Comparison of ENCODE assay signal across 16 cellular contexts in the genomic region with DNA sequence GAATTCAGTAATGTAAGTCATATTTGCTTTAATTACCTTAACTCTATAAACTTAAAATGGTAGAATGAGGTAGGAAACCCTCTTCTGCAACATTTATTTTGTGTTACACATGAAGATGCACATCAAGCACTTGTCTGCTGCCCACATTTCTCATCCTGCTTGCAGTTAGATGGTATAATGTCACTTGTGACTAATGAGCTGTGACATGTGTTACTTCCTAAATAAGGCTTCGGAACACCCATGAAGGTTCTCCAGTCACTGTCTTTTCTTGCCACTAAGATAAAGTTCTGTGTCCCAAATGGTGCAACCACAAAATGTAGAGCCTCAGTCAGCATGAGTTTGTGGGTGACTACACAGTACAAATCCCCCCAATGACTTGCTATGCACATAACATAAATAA.
DNase-seq lines count a peak whose midpoint lies in the region; ATAC-seq, FAIRE-seq and TF ChIP-seq lines count a peak whose summit lies in the region.
"Had no signal": no experiment of that assay in that cellular context is flagged by ENCODE, and none has a peak within 500 bp of the region (broad histone marks: within the 10 kb centered on the region; RNA-seq: fewer than 3 reads in every experiment).

No MANE protein-coding gene starts in this region.

- H3K79me2 ChIP-seq in astrocyte (ENCODE audit: insufficient read depth, low read length): peaks cover 58% of the 10 kb centered on the region

- H3K4me3 ChIP-seq in A673 (ENCODE audit: low read depth, low read length, poor library complexity, severe bottlenecking): no peak overlapping the region
- no peak overlapping the region for H3K4me3 ChIP-seq in astrocyte (ENCODE audit: insufficient read depth, low read depth, low read length)
- H3K4me3 ChIP-seq: K562 had no signal

- no peaks in the 10 kb centered on the region for H3K9me3 ChIP-seq in A673 (ENCODE audit: low read depth, low read length, poor library complexity, severe bottlenecking)
- H3K9me3 ChIP-seq in astrocyte (ENCODE audit: insufficient read depth, low read depth, low read length): no peaks in the 10 kb centered on the region

- no peak overlapping the region for H3K27ac ChIP-seq in A673 (ENCODE audit: low read depth, low read length, poor library complexity, severe bottlenecking)
- H3K27ac ChIP-seq in astrocyte (ENCODE audit: low read depth, low read length): no peak overlapping the region
- H3K27ac ChIP-seq: C4-2B had no signal

- peaks cover 11% of the 10 kb centered on the region for H3K4me1 ChIP-seq in A673 (ENCODE audit: insufficient read depth, low read length, poor library complexity, severe bottlenecking)
- H3K4me1 ChIP-seq in astrocyte (ENCODE audit: insufficient read depth, low read length): peaks cover 7% of the 10 kb centered on the region

- H3K9me3 Mint-ChIP-seq in astrocyte (ENCODE audit: unreplicated experiment): no peaks in the 10 kb centered on the region
- H3K9me3 Mint-ChIP-seq in nephron progenitor cell: no peaks in the 10 kb centered on the region
- H3K9me3 Mint-ChIP-seq: CD4-positive, alpha-beta memory T cell had no signal

- DNase-seq in A673 (ENCODE audit: low spot score) (peak; percentile 25), Caki2 (ENCODE audit: low read depth) (peak; percentile 33), astrocyte (ENCODE audit: low read depth) (no peak), nephron progenitor cell (no peak), HEK293T (ENCODE audit: extremely low spot score) (no peak), DMS153 treated with DMSO at 0.1 percent for 48 hours (lab: John Stamatoyannopoulos, UW; ENCODE audit: unreplicated experiment) (no peak), NCI-H1105 treated with DMSO at 0.1 percent for 48 hours (lab: John Stamatoyannopoulos, UW) (no peak)
- DNase-seq: CD4-positive, alpha-beta memory T cell; GOT3; H9 had no signal

- H3K4me1 Mint-ChIP-seq in astrocyte (ENCODE audit: low read depth, unreplicated experiment) (peaks cover 20% of the 10 kb centered on the region), nephron progenitor cell (peaks cover 23% of the 10 kb centered on the region)
- H3K4me1 Mint-ChIP-seq: B cell; CD4-positive, alpha-beta memory T cell had no signal

- H3K27ac Mint-ChIP-seq in astrocyte (ENCODE audit: unreplicated experiment) (peak overlapping the region; percentile 16), nephron progenitor cell (peak overlapping the region; percentile 62)
- H3K27ac Mint-ChIP-seq: B cell had no signal

- no peak overlapping the region for H3K4me2 ChIP-seq in astrocyte (ENCODE audit: low read length)

- H3K27me3 ChIP-seq in A673 (replicated peaks; ENCODE audit: insufficient read depth, low read depth, low read length, poor library complexity) (no peaks in the 10 kb centered on the region), astrocyte (ENCODE audit: insufficient read depth, low read length) (no peaks in the 10 kb centered on the region)

- H2AFZ ChIP-seq in astrocyte (ENCODE audit: low read depth, low read length): no peak overlapping the region

- ATAC-seq in GM19324 (IDR thresholded peaks at IDR 0.05; ENCODE audit: low FRiP score, unreplicated experiment): no peak
- ATAC-seq: K562 had no signal

- CTCF ChIA-PET in A673 (lab: Charles Lee): no interaction called here
- CTCF ChIA-PET in HEK293T (lab: Yijun Ruan, JAX): no interaction called here

- BruUV-seq in A673 (replicated peaks; lab: Mats Ljungman, UMichigan): no TSS peak

- POLR2A ChIA-PET in A673 (lab: Charles Lee; ENCODE audit: low non-redundant PET): no interaction called here
- POLR2A ChIA-PET in HEK293T (lab: Yijun Ruan, JAX): no interaction called here

- in situ Hi-C loops in Caki2 (cut with HindIII; ENCODE audit: low pct_unique_long_range_greater_than_20kb, low sequenced_read_pairs): no loop called here

- no peaks in the 10 kb centered on the region for H3K27me3 Mint-ChIP-seq in astrocyte (ENCODE audit: low read depth, unreplicated experiment)
- no peaks in the 10 kb centered on the region for H3K27me3 Mint-ChIP-seq in nephron progenitor cell (ENCODE audit: low read depth, poor library complexity)
- H3K27me3 Mint-ChIP-seq: B cell; CD4-positive, alpha-beta memory T cell had no signal

- intact Hi-C loops in A673 (cut with micrococcal nuclease; ENCODE audit: unreplicated experiment): no loop called here

- FAIRE-seq in astrocyte (lab: Jason Lieb, UNC): no peak
- FAIRE-seq: GM18507, HTR-8/SVneo, K562 had no signal

- no peaks in the 10 kb centered on the region for H3K36me3 ChIP-seq in A673 (ENCODE audit: insufficient read depth, low read length, poor library complexity, severe bottlenecking)
- no peaks in the 10 kb centered on the region for H3K36me3 ChIP-seq in astrocyte (ENCODE audit: insufficient read depth, low read length)

- H3K9ac ChIP-seq in astrocyte (ENCODE audit: low read length): no peak overlapping the region

- H3K4me3 Mint-ChIP-seq in astrocyte (ENCODE audit: unreplicated experiment): no peak overlapping the region
- H3K4me3 Mint-ChIP-seq in nephron progenitor cell: no peak overlapping the region
- H3K4me3 Mint-ChIP-seq: B cell; CD4-positive, alpha-beta memory T cell; H9 had no signal

- H4K20me1 ChIP-seq in astrocyte (ENCODE audit: insufficient read depth, low read length): peaks cover 37% of the 10 kb centered on the region

- TF ChIP-seq CTCF in A673 (conservative IDR thresholded peaks at IDR 0.05; ENCODE audit: low read depth, low read length) (no peak), astrocyte (IDR thresholded peaks at IDR 0.05; ENCODE audit: insufficient read depth, low read depth, low read length) (no peak), nephron progenitor cell (IDR thresholded peaks at IDR 0.05) (no peak)

- H3K36me3 Mint-ChIP-seq in astrocyte (ENCODE audit: low read depth, unreplicated experiment): peaks cover 3% of the 10 kb centered on the region
- H3K36me3 Mint-ChIP-seq in nephron progenitor cell (ENCODE audit: low read depth): peaks cover 8% of the 10 kb centered on the region
- H3K36me3 Mint-ChIP-seq: CD4-positive, alpha-beta memory T cell had no signal

TF ChIP-seq in HEK293T, 16 proteins besides CTCF, POLR2A, EP300 and RAD21:
- no peak for TF ChIP-seq HDGF (IDR thresholded peaks at IDR 0.05; ENCODE audit: borderline replicate concordance)
- TF ChIP-seq FOXA1 (IDR thresholded peaks at IDR 0.05): no peak
- no peak for TF ChIP-seq FOXK2 (IDR thresholded peaks at IDR 0.05)
- TF ChIP-seq L3MBTL2 (conservative IDR thresholded peaks at IDR 0.05): no peak
- no peak for TF ChIP-seq FOXM1 (IDR thresholded peaks at IDR 0.05; ENCODE audit: borderline replicate concordance)
- no peak for TF ChIP-seq TARDBP (IDR thresholded peaks at IDR 0.05)
- TF ChIP-seq NFRKB (IDR thresholded peaks at IDR 0.05): no peak
- TF ChIP-seq SUZ12 (IDR thresholded peaks at IDR 0.05): no peak
- no peak for TF ChIP-seq SP1 (IDR thresholded peaks at IDR 0.05)
- no peak for TF ChIP-seq ZNF384 (IDR thresholded peaks at IDR 0.05)
- TF ChIP-seq, protein P1, sequence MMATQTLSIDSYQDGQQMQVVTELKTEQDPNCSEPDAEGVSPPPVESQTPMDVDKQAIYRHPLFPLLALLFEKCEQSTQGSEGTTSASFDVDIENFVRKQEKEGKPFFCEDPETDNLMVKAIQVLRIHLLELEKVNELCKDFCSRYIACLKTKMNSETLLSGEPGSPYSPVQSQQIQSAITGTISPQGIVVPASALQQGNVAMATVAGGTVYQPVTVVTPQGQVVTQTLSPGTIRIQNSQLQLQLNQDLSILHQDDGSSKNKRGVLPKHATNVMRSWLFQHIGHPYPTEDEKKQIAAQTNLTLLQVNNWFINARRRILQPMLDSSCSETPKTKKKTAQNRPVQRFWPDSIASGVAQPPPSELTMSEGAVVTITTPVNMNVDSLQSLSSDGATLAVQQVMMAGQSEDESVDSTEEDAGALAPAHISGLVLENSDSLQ (IDR thresholded peaks at IDR 0.05): no peak
- TF ChIP-seq CTBP1 (IDR thresholded peaks at IDR 0.05; ENCODE audit: borderline replicate concordance): no peak
- TF ChIP-seq ARNT (IDR thresholded peaks at IDR 0.05): no peak

Comparison
In these comparisons a context has a peak if more than half of its experiments do, and no peak if none do; other contexts are left out.
1. DNase-seq: peak in A673 (single experiment) and Caki2 (single experiment); none in astrocyte (single experiment), nephron progenitor cell (single experiment), HEK293T (single experiment), DMS153 treated with DMSO at 0.1 percent for 48 hours (single experiment) and NCI-H1105 treated with DMSO at 0.1 percent for 48 hours (single experiment).